1 cellular context compared by ENCODE assay signal in genomic region chr19:11813801-11814706, GRCh38.
TF ChIP-seq lines count a peak whose summit lies in the region.

Gene ZNF440 (plus strand): TSS chr19:11814273. CDS start chr19:11814448, 175 bp downstream.

TF ChIP-seq in K562, 482 proteins besides CTCF, POLR2A, EP300 and RAD21 (continued from another document and continues in another):
- TF ChIP-seq ZNF518B (CRISPR knock-in tag; IDR thresholded peaks at IDR 0.05) = no peak
- TF ChIP-seq SRSF3 (IDR thresholded peaks at IDR 0.05; ENCODE audit: insufficient read depth, low read length) = no peak
- no peak for TF ChIP-seq PHF21A (IDR thresholded peaks at IDR 0.05; ENCODE audit: borderline replicate concordance, low read depth)
- TF ChIP-seq ZBTB17 (CRISPR knock-in tag; IDR thresholded peaks at IDR 0.05) = 0 out of 2 replicates have a peak, but pooled peaks have one; percentile 33
- TF ChIP-seq NFIC (IDR thresholded peaks at IDR 0.05) = peak; percentile 51
- TF ChIP-seq, protein P1, sequence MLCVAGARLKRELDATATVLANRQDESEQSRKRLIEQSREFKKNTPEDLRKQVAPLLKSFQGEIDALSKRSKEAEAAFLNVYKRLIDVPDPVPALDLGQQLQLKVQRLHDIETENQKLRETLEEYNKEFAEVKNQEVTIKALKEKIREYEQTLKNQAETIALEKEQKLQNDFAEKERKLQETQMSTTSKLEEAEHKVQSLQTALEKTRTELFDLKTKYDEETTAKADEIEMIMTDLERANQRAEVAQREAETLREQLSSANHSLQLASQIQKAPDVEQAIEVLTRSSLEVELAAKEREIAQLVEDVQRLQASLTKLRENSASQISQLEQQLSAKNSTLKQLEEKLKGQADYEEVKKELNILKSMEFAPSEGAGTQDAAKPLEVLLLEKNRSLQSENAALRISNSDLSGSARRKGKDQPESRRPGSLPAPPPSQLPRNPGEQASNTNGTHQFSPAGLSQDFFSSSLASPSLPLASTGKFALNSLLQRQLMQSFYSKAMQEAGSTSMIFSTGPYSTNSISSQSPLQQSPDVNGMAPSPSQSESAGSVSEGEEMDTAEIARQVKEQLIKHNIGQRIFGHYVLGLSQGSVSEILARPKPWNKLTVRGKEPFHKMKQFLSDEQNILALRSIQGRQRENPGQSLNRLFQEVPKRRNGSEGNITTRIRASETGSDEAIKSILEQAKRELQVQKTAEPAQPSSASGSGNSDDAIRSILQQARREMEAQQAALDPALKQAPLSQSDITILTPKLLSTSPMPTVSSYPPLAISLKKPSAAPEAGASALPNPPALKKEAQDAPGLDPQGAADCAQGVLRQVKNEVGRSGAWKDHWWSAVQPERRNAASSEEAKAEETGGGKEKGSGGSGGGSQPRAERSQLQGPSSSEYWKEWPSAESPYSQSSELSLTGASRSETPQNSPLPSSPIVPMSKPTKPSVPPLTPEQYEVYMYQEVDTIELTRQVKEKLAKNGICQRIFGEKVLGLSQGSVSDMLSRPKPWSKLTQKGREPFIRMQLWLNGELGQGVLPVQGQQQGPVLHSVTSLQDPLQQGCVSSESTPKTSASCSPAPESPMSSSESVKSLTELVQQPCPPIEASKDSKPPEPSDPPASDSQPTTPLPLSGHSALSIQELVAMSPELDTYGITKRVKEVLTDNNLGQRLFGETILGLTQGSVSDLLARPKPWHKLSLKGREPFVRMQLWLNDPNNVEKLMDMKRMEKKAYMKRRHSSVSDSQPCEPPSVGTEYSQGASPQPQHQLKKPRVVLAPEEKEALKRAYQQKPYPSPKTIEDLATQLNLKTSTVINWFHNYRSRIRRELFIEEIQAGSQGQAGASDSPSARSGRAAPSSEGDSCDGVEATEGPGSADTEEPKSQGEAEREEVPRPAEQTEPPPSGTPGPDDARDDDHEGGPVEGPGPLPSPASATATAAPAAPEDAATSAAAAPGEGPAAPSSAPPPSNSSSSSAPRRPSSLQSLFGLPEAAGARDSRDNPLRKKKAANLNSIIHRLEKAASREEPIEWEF (CRISPR knock-in tag; IDR thresholded peaks at IDR 0.05) = no peak
- peak; percentile 40; the same call in 1 of the 2 replicates for TF ChIP-seq NKRF (IDR thresholded peaks at IDR 0.05; ENCODE audit: borderline replicate concordance)
- no peak for TF ChIP-seq MCM5 (IDR thresholded peaks at IDR 0.05; ENCODE audit: low read depth)
- peak; percentile 50 for TF ChIP-seq CXXC5 (CRISPR knock-in tag; IDR thresholded peaks at IDR 0.05)
- TF ChIP-seq, protein P2, sequence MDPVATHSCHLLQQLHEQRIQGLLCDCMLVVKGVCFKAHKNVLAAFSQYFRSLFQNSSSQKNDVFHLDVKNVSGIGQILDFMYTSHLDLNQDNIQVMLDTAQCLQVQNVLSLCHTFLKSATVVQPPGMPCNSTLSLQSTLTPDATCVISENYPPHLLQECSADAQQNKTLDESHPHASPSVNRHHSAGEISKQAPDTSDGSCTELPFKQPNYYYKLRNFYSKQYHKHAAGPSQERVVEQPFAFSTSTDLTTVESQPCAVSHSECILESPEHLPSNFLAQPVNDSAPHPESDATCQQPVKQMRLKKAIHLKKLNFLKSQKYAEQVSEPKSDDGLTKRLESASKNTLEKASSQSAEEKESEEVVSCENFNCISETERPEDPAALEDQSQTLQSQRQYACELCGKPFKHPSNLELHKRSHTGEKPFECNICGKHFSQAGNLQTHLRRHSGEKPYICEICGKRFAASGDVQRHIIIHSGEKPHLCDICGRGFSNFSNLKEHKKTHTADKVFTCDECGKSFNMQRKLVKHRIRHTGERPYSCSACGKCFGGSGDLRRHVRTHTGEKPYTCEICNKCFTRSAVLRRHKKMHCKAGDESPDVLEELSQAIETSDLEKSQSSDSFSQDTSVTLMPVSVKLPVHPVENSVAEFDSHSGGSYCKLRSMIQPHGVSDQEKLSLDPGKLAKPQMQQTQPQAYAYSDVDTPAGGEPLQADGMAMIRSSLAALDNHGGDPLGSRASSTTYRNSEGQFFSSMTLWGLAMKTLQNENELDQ (CRISPR knock-in tag; IDR thresholded peaks at IDR 0.05; ENCODE audit: borderline replicate concordance) = no peak
- TF ChIP-seq LARP7 (IDR thresholded peaks at IDR 0.05) = no peak
- TF ChIP-seq KLF10 (CRISPR knock-in tag; IDR thresholded peaks at IDR 0.05) = no peak
- TF ChIP-seq PRPF4 (IDR thresholded peaks at IDR 0.05; ENCODE audit: insufficient read depth, low read depth, low read length, poor library complexity, severe bottlenecking) = no peak
- TF ChIP-seq KAT7 (CRISPR knock-in tag; IDR thresholded peaks at IDR 0.05; ENCODE audit: borderline replicate concordance) = no peak
- no peak for TF ChIP-seq ZBTB12 (CRISPR knock-in tag; IDR thresholded peaks at IDR 0.05)
- TF ChIP-seq ZNF395 (CRISPR knock-in tag; IDR thresholded peaks at IDR 0.05) = no peak
- 0 out of 2 replicates have a peak, but pooled peaks have one; percentile 36 for TF ChIP-seq ZNF263 (CRISPR knock-in tag; IDR thresholded peaks at IDR 0.05; ENCODE audit: borderline replicate concordance)
- TF ChIP-seq SLC30A9 (CRISPR knock-in tag; IDR thresholded peaks at IDR 0.05) = no peak
- TF ChIP-seq CBFA2T2 (conservative IDR thresholded peaks at IDR 0.05) = no peak
- no peak for TF ChIP-seq ZNF12 (CRISPR knock-in tag; IDR thresholded peaks at IDR 0.05)
- no peak for TF ChIP-seq ZZZ3 (IDR thresholded peaks at IDR 0.05)
- peak; percentile 82; the same call in 1 of the 2 replicates for TF ChIP-seq MBD2 (IDR thresholded peaks at IDR 0.05; ENCODE audit: borderline replicate concordance, low read depth)
- TF ChIP-seq ZNF408 (CRISPR knock-in tag; IDR thresholded peaks at IDR 0.05; ENCODE audit: low read depth) = no peak
- TF ChIP-seq, protein P3, sequence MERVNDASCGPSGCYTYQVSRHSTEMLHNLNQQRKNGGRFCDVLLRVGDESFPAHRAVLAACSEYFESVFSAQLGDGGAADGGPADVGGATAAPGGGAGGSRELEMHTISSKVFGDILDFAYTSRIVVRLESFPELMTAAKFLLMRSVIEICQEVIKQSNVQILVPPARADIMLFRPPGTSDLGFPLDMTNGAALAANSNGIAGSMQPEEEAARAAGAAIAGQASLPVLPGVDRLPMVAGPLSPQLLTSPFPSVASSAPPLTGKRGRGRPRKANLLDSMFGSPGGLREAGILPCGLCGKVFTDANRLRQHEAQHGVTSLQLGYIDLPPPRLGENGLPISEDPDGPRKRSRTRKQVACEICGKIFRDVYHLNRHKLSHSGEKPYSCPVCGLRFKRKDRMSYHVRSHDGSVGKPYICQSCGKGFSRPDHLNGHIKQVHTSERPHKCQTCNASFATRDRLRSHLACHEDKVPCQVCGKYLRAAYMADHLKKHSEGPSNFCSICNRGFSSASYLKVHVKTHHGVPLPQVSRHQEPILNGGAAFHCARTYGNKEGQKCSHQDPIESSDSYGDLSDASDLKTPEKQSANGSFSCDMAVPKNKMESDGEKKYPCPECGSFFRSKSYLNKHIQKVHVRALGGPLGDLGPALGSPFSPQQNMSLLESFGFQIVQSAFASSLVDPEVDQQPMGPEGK (CRISPR knock-in tag; IDR thresholded peaks at IDR 0.05; ENCODE audit: borderline replicate concordance) = no peak
- no peak for TF ChIP-seq DEAF1 (CRISPR knock-in tag; IDR thresholded peaks at IDR 0.05)
- TF ChIP-seq IFI16 (CRISPR knock-in tag; IDR thresholded peaks at IDR 0.05) = no peak
- TF ChIP-seq AFF4 (CRISPR knock-in tag; IDR thresholded peaks at IDR 0.05) = no peak
- TF ChIP-seq ZNF253 (CRISPR knock-in tag; conservative IDR thresholded peaks at IDR 0.05) = no peak
- no peak for TF ChIP-seq HCFC1 (IDR thresholded peaks at IDR 0.05; ENCODE audit: low read depth, low read length)
- no peak for TF ChIP-seq ZNF77 (CRISPR knock-in tag; IDR thresholded peaks at IDR 0.05)
- no peak for TF ChIP-seq SMARCB1 (IDR thresholded peaks at IDR 0.05; ENCODE audit: insufficient read length, low read depth)
- TF ChIP-seq ZNF232 (CRISPR knock-in tag; IDR thresholded peaks at IDR 0.05) = no peak
- TF ChIP-seq HNRNPUL1 (IDR thresholded peaks at IDR 0.05; ENCODE audit: low read length) = no peak
- TF ChIP-seq KAT2B (IDR thresholded peaks at IDR 0.05; ENCODE audit: low read depth, low read length) = no peak
- TF ChIP-seq HEY1 (CRISPR knock-in tag; IDR thresholded peaks at IDR 0.05; ENCODE audit: borderline replicate concordance) = no peak
